In the genomic region with DNA sequence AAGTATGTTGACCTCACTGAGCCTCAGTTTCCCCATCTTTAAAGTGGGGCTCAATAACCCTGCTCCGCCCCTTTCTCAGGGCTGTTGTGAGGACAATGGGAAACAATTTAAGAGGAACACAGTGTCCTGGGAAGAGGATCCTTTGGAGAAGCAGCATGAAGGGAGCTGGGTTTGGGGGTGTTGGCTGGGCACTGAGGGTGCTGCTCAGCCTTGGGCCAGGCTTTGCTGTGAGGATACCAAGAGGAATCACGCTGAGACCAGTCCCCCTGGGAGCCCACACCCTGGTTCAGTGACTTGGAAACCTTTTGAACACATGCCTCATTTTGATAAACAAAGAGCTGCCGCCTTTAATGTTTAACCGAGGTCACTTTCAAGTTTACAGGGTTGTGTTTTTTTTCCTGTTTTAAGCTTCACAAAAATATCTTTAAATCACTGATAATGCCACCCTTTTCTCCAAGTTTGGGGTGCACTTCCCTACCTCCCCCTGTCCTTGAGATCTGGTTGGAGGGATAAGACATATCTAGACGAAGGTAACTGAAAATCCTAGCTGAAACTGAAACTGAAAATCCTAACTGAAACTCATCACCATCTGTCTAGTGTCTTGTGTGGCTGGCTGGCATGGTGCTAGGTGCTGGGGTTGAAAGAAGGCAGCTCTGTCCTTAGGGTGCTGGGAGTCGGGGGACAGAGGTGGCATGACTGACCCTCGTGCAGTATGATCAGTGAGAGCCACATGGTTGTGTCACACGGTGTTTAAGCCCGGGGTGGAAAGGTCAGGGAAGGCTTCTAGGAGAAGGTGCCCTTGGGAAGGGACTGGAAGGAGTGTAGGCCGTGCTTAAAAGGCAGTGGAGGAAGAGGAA, we compare ENCODE assay signal across 1 cellular context.
A peak's percentile ranks its signal among the peaks of the same experiment; 100 is the strongest.
TF ChIP-seq lines count a peak whose summit lies in the region.

No MANE protein-coding gene starts in this region.

TF ChIP-seq in HepG2, 621 proteins besides CTCF, POLR2A, EP300 and RAD21 (continued from another document and continues in another):
- TF ChIP-seq ZFP91 (CRISPR knock-in tag; IDR thresholded peaks at IDR 0.05; ENCODE audit: borderline replicate concordance), result peak; percentile 27; the same call in 1 of the 2 replicates
- TF ChIP-seq HNF4A (CRISPR knock-in tag; IDR thresholded peaks at IDR 0.05), result peak; percentile 13; the same call in 1 of the 2 replicates
- TF ChIP-seq RARA (CRISPR knock-in tag; IDR thresholded peaks at IDR 0.05), result peak; percentile 82
- peak; percentile 76 for TF ChIP-seq FOXA3 (CRISPR knock-in tag; IDR thresholded peaks at IDR 0.05)
- no peak for TF ChIP-seq TAF15 (IDR thresholded peaks at IDR 0.05; ENCODE audit: low read depth, low read length, poor library complexity, severe bottlenecking)
- TF ChIP-seq LCORL (IDR thresholded peaks at IDR 0.05), result no peak
- TF ChIP-seq LCORL (CRISPR knock-in tag; IDR thresholded peaks at IDR 0.05), result 0 out of 2 replicates have a peak, but pooled peaks have one; percentile 17
- no peak for TF ChIP-seq NCOA1 (CRISPR knock-in tag; IDR thresholded peaks at IDR 0.05)
- TF ChIP-seq, protein P1, sequence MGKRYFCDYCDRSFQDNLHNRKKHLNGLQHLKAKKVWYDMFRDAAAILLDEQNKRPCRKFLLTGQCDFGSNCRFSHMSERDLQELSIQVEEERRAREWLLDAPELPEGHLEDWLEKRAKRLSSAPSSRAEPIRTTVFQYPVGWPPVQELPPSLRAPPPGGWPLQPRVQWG (CRISPR knock-in tag; IDR thresholded peaks at IDR 0.05; ENCODE audit: borderline replicate concordance, low read depth), result no peak
- peak; percentile 43; the same call in 1 of the 2 replicates for TF ChIP-seq MLX (CRISPR knock-in tag; IDR thresholded peaks at IDR 0.05)
- 0 out of 2 replicates have a peak, but pooled peaks have one; percentile 73 for TF ChIP-seq BRF2 (CRISPR knock-in tag; IDR thresholded peaks at IDR 0.05)
- TF ChIP-seq, protein P2, sequence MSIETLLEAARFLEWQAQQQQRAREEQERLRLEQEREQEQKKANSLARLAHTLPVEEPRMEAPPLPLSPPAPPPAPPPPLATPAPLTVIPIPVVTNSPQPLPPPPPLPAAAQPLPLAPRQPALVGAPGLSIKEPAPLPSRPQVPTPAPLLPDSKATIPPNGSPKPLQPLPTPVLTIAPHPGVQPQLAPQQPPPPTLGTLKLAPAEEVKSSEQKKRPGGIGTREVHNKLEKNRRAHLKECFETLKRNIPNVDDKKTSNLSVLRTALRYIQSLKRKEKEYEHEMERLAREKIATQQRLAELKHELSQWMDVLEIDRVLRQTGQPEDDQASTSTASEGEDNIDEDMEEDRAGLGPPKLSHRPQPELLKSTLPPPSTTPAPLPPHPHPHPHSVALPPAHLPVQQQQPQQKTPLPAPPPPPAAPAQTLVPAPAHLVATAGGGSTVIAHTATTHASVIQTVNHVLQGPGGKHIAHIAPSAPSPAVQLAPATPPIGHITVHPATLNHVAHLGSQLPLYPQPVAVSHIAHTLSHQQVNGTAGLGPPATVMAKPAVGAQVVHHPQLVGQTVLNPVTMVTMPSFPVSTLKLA (IDR thresholded peaks at IDR 0.05), result peak; percentile 2; the same call in 1 of the 2 replicates
- peak; percentile 69; the same call in 1 of the 2 replicates for TF ChIP-seq ZNF543 (CRISPR knock-in tag; IDR thresholded peaks at IDR 0.05)
- TF ChIP-seq, protein P3, sequence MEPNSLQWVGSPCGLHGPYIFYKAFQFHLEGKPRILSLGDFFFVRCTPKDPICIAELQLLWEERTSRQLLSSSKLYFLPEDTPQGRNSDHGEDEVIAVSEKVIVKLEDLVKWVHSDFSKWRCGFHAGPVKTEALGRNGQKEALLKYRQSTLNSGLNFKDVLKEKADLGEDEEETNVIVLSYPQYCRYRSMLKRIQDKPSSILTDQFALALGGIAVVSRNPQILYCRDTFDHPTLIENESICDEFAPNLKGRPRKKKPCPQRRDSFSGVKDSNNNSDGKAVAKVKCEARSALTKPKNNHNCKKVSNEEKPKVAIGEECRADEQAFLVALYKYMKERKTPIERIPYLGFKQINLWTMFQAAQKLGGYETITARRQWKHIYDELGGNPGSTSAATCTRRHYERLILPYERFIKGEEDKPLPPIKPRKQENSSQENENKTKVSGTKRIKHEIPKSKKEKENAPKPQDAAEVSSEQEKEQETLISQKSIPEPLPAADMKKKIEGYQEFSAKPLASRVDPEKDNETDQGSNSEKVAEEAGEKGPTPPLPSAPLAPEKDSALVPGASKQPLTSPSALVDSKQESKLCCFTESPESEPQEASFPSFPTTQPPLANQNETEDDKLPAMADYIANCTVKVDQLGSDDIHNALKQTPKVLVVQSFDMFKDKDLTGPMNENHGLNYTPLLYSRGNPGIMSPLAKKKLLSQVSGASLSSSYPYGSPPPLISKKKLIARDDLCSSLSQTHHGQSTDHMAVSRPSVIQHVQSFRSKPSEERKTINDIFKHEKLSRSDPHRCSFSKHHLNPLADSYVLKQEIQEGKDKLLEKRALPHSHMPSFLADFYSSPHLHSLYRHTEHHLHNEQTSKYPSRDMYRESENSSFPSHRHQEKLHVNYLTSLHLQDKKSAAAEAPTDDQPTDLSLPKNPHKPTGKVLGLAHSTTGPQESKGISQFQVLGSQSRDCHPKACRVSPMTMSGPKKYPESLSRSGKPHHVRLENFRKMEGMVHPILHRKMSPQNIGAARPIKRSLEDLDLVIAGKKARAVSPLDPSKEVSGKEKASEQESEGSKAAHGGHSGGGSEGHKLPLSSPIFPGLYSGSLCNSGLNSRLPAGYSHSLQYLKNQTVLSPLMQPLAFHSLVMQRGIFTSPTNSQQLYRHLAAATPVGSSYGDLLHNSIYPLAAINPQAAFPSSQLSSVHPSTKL (CRISPR knock-in tag; IDR thresholded peaks at IDR 0.05), result peak; percentile 80
- TF ChIP-seq CREB1 (IDR thresholded peaks at IDR 0.05), result no peak
- TF ChIP-seq CREB1 (CRISPR knock-in tag; IDR thresholded peaks at IDR 0.05), result 0 out of 2 replicates have a peak, but pooled peaks have one; percentile 27
- TF ChIP-seq, protein P4, sequence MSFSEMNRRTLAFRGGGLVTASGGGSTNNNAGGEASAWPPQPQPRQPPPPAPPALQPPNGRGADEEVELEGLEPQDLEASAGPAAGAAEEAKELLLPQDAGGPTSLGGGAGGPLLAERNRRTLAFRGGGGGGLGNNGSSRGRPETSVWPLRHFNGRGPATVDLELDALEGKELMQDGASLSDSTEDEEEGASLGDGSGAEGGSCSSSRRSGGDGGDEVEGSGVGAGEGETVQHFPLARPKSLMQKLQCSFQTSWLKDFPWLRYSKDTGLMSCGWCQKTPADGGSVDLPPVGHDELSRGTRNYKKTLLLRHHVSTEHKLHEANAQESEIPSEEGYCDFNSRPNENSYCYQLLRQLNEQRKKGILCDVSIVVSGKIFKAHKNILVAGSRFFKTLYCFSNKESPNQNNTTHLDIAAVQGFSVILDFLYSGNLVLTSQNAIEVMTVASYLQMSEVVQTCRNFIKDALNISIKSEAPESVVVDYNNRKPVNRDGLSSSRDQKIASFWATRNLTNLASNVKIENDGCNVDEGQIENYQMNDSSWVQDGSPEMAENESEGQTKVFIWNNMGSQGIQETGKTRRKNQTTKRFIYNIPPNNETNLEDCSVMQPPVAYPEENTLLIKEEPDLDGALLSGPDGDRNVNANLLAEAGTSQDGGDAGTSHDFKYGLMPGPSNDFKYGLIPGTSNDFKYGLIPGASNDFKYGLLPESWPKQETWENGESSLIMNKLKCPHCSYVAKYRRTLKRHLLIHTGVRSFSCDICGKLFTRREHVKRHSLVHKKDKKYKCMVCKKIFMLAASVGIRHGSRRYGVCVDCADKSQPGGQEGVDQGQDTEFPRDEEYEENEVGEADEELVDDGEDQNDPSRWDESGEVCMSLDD (CRISPR knock-in tag; IDR thresholded peaks at IDR 0.05; ENCODE audit: borderline replicate concordance), result peak; percentile 75; the same call in 1 of the 2 replicates
- 0 out of 2 replicates have a peak, but pooled peaks have one; percentile 19 for TF ChIP-seq SP5 (CRISPR knock-in tag; IDR thresholded peaks at IDR 0.05; ENCODE audit: borderline replicate concordance, low read depth)
- TF ChIP-seq MYPOP (CRISPR knock-in tag; IDR thresholded peaks at IDR 0.05), result peak; percentile 42; the same call in 1 of the 2 replicates
- no peak for TF ChIP-seq ZNF333 (CRISPR knock-in tag; IDR thresholded peaks at IDR 0.05; ENCODE audit: borderline replicate concordance)
- TF ChIP-seq TFDP1 (CRISPR knock-in tag; IDR thresholded peaks at IDR 0.05; ENCODE audit: borderline replicate concordance), result peak; percentile 13; the same call in 1 of the 2 replicates
- peak; percentile 69 for TF ChIP-seq NCOA2 (CRISPR knock-in tag; IDR thresholded peaks at IDR 0.05)
- peak; percentile 35; the same call in 1 of the 2 replicates for TF ChIP-seq FOXO1 (CRISPR knock-in tag; IDR thresholded peaks at IDR 0.05)
- TF ChIP-seq ZNF674 (CRISPR knock-in tag; IDR thresholded peaks at IDR 0.05; ENCODE audit: low read depth), result no peak
- 0 out of 2 replicates have a peak, but pooled peaks have one; percentile 51 for TF ChIP-seq TFE3 (CRISPR knock-in tag; IDR thresholded peaks at IDR 0.05)
- peak; percentile 57; the same call in 1 of the 2 replicates for TF ChIP-seq TARDBP (CRISPR knock-in tag; IDR thresholded peaks at IDR 0.05)
- TF ChIP-seq, protein P5, sequence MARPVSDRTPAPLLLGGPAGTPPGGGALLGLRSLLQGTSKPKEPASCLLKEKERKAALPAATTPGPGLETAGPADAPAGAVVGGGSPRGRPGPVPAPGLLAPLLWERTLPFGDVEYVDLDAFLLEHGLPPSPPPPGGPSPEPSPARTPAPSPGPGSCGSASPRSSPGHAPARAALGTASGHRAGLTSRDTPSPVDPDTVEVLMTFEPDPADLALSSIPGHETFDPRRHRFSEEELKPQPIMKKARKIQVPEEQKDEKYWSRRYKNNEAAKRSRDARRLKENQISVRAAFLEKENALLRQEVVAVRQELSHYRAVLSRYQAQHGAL (CRISPR knock-in tag; IDR thresholded peaks at IDR 0.05; ENCODE audit: not compliant biosample characterization), result no peak
- TF ChIP-seq ZNF556 (CRISPR knock-in tag; IDR thresholded peaks at IDR 0.05; ENCODE audit: borderline replicate concordance), result 0 out of 2 replicates have a peak, but pooled peaks have one; percentile 25
- peak; percentile 25; the same call in 1 of the 2 replicates for TF ChIP-seq ZFX (CRISPR knock-in tag; IDR thresholded peaks at IDR 0.05; ENCODE audit: low read depth)
